18 cellular contexts compared by ENCODE assay signal in the genomic region with DNA sequence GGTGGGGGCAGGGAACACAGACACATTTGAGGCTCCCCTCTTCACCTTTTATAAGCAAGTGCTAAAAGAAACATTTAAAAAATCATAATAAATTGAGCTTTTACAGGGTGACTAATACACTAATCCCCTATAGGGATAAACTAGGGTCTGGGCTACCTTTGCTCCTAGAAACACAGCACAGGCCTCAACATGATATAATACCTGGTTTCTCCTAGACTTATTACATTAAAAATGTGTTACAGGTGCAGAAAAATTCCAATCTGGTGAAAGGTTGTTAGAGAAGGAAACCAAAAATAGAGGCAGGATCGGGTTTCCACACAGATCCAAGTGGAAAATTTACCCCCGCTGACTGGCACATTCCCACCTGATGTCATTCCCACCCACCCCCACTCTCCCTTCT.
DNase-seq lines count a peak whose midpoint lies in the region; ATAC-seq, FAIRE-seq and TF ChIP-seq lines count a peak whose summit lies in the region.
"Had no signal": no experiment of that assay in that cellular context is flagged by ENCODE, and none has a peak within 500 bp of the region (broad histone marks: within the 10 kb centered on the region; RNA-seq: fewer than 3 reads in every experiment).

No MANE protein-coding gene starts in this region.

- H3K4me3 ChIP-seq in bronchial epithelial cell (ENCODE audit: low read depth, low read length), result no peak overlapping the region

- CTCF ChIA-PET in activated naive CD4-positive, alpha-beta T cell treated with anti-CD3 and anti-CD28 coated beads, Interleukin-2, amount 10 ng/mL, durations not matched to agents 7 days and 5 days (lab: Charles Lee), result no interaction called here

- no peak for FAIRE-seq in bronchial epithelial cell (lab: Jason Lieb, UNC)
- FAIRE-seq: GM12891, GM18507, H1 had no signal

- H3K27ac Mint-ChIP-seq in activated naive CD4-positive, alpha-beta T cell treated with anti-CD3 and anti-CD28 coated beads, Interleukin-2, amount 10 ng/mL, durations not matched to agents 7 days and 5 days, result no peak overlapping the region

- ATAC-seq in foreskin keratinocyte (peak; percentile 58), SK-N-SH treated with all-trans-retinoic acid at 6 μM for 48 hours (no peak)

- H3K36me3 Mint-ChIP-seq in activated naive CD4-positive, alpha-beta T cell treated with anti-CD3 and anti-CD28 coated beads, Interleukin-2, amount 10 ng/mL, durations not matched to agents 7 days and 5 days, result no peaks in the 10 kb centered on the region
- H3K36me3 Mint-ChIP-seq: CD4-positive, alpha-beta memory T cell had no signal

- H3K4me1 Mint-ChIP-seq in activated naive CD4-positive, alpha-beta T cell treated with anti-CD3 and anti-CD28 coated beads, Interleukin-2, amount 10 ng/mL, durations not matched to agents 7 days and 5 days, result no peaks in the 10 kb centered on the region
- H3K4me1 Mint-ChIP-seq: CD4-positive, alpha-beta memory T cell had no signal

- peaks cover 2% of the 10 kb centered on the region for H3K9me3 Mint-ChIP-seq in activated naive CD4-positive, alpha-beta T cell treated with anti-CD3 and anti-CD28 coated beads, Interleukin-2, amount 10 ng/mL, durations not matched to agents 7 days and 5 days

- H3K4me1 ChIP-seq in foreskin keratinocyte, result no peaks in the 10 kb centered on the region

- no peak for TF ChIP-seq CTCF in bronchial epithelial cell (IDR thresholded peaks at IDR 0.05; ENCODE audit: insufficient read depth, low read length, severe bottlenecking)
- TF ChIP-seq CTCF in foreskin keratinocyte (conservative IDR thresholded peaks at IDR 0.05), result no peak

- H3K27ac ChIP-seq in foreskin keratinocyte, result no peak overlapping the region

- H3K27me3 Mint-ChIP-seq in activated naive CD4-positive, alpha-beta T cell treated with anti-CD3 and anti-CD28 coated beads, Interleukin-2, amount 10 ng/mL, durations not matched to agents 7 days and 5 days, result peaks cover 3% of the 10 kb centered on the region

- H3K36me3 ChIP-seq in bronchial epithelial cell (ENCODE audit: control insufficient read depth, insufficient read depth, low read length), result no peaks in the 10 kb centered on the region

- no peaks in the 10 kb centered on the region for H3K27me3 ChIP-seq in bronchial epithelial cell (ENCODE audit: control insufficient read depth, insufficient read depth, low read length)
- H3K27me3 ChIP-seq in foreskin keratinocyte, result no peaks in the 10 kb centered on the region

- DNase-seq in NCI-H2171 treated with DMSO at 0.1 percent for 48 hours (lab: John Stamatoyannopoulos, UW) (peak; percentile 67), bronchial epithelial cell (ENCODE audit: low read depth) (peak; percentile 20), foreskin keratinocyte (peak; percentile 63 to 83)
- no peak for DNase-seq in activated naive CD4-positive, alpha-beta T cell treated with anti-CD3 and anti-CD28 coated beads, Interleukin-2, amount 10 ng/mL, durations not matched to agents 7 days and 5 days
- no peak for DNase-seq in stimulated activated naive CD4-positive, alpha-beta T cell treated with Interleukin-2 at 50 U/mL for 16 hours (lab: John Stamatoyannopoulos, UW)
- DNase-seq: C1 segment of cervical spinal cord; Calu3; CD4-positive, alpha-beta memory T cell; COR-L47; DMS53; DMS79 treated with DMSO at 0.1 percent for 48 hours; GF-D8; H7; HCEC 1CT had no signal

- H3K4me3 Mint-ChIP-seq in activated naive CD4-positive, alpha-beta T cell treated with anti-CD3 and anti-CD28 coated beads, Interleukin-2, amount 10 ng/mL, durations not matched to agents 7 days and 5 days, result no peak overlapping the region
- H3K4me3 Mint-ChIP-seq: CD4-positive, alpha-beta memory T cell had no signal

TF ChIP-seq in SK-N-SH treated with all-trans-retinoic acid at 6 μM for 48 hours, 23 proteins besides CTCF, POLR2A, EP300 and RAD21:
- TF ChIP-seq OSR1 (CRISPR knock-in tag; IDR thresholded peaks at IDR 0.05) (no peak), ZNF8 (CRISPR knock-in tag; IDR thresholded peaks at IDR 0.05) (no peak), PPARA (CRISPR knock-in tag; IDR thresholded peaks at IDR 0.05; ENCODE audit: borderline replicate concordance) (no peak), TOX (CRISPR knock-in tag; IDR thresholded peaks at IDR 0.05; ENCODE audit: borderline replicate concordance) (no peak), ZNF70 (CRISPR knock-in tag; IDR thresholded peaks at IDR 0.05) (no peak), GLIS3 (CRISPR knock-in tag; IDR thresholded peaks at IDR 0.05) (no peak), ZNF565 (CRISPR knock-in tag; conservative IDR thresholded peaks at IDR 0.05; ENCODE audit: low read depth) (no peak), ESRRG (CRISPR knock-in tag; IDR thresholded peaks at IDR 0.05) (no peak), SNAI2 (CRISPR knock-in tag; IDR thresholded peaks at IDR 0.05) (no peak), TCF4 (CRISPR knock-in tag; IDR thresholded peaks at IDR 0.05; ENCODE audit: borderline replicate concordance) (no peak)
- TF ChIP-seq, protein P1, sequence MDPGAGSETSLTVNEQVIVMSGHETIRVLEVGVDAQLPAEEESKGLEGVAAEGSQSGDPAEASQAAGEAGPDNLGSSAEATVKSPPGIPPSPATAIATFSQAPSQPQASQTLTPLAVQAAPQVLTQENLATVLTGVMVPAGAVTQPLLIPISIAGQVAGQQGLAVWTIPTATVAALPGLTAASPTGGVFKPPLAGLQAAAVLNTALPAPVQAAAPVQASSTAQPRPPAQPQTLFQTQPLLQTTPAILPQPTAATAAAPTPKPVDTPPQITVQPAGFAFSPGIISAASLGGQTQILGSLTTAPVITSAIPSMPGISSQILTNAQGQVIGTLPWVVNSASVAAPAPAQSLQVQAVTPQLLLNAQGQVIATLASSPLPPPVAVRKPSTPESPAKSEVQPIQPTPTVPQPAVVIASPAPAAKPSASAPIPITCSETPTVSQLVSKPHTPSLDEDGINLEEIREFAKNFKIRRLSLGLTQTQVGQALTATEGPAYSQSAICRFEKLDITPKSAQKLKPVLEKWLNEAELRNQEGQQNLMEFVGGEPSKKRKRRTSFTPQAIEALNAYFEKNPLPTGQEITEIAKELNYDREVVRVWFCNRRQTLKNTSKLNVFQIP (CRISPR knock-in tag; IDR thresholded peaks at IDR 0.05; ENCODE audit: borderline replicate concordance, low read depth), result no peak
- TF ChIP-seq, protein P2, sequence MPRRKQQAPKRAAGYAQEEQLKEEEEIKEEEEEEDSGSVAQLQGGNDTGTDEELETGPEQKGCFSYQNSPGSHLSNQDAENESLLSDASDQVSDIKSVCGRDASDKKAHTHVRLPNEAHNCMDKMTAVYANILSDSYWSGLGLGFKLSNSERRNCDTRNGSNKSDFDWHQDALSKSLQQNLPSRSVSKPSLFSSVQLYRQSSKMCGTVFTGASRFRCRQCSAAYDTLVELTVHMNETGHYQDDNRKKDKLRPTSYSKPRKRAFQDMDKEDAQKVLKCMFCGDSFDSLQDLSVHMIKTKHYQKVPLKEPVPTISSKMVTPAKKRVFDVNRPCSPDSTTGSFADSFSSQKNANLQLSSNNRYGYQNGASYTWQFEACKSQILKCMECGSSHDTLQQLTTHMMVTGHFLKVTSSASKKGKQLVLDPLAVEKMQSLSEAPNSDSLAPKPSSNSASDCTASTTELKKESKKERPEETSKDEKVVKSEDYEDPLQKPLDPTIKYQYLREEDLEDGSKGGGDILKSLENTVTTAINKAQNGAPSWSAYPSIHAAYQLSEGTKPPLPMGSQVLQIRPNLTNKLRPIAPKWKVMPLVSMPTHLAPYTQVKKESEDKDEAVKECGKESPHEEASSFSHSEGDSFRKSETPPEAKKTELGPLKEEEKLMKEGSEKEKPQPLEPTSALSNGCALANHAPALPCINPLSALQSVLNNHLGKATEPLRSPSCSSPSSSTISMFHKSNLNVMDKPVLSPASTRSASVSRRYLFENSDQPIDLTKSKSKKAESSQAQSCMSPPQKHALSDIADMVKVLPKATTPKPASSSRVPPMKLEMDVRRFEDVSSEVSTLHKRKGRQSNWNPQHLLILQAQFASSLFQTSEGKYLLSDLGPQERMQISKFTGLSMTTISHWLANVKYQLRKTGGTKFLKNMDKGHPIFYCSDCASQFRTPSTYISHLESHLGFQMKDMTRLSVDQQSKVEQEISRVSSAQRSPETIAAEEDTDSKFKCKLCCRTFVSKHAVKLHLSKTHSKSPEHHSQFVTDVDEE (CRISPR knock-in tag; IDR thresholded peaks at IDR 0.05), result no peak
- TF ChIP-seq, protein P3, sequence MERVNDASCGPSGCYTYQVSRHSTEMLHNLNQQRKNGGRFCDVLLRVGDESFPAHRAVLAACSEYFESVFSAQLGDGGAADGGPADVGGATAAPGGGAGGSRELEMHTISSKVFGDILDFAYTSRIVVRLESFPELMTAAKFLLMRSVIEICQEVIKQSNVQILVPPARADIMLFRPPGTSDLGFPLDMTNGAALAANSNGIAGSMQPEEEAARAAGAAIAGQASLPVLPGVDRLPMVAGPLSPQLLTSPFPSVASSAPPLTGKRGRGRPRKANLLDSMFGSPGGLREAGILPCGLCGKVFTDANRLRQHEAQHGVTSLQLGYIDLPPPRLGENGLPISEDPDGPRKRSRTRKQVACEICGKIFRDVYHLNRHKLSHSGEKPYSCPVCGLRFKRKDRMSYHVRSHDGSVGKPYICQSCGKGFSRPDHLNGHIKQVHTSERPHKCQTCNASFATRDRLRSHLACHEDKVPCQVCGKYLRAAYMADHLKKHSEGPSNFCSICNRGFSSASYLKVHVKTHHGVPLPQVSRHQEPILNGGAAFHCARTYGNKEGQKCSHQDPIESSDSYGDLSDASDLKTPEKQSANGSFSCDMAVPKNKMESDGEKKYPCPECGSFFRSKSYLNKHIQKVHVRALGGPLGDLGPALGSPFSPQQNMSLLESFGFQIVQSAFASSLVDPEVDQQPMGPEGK (CRISPR knock-in tag; IDR thresholded peaks at IDR 0.05; ENCODE audit: borderline replicate concordance), result no peak

Comparison
In these comparisons a context has a peak if more than half of its experiments do, and no peak if none do; other contexts are left out.
1. DNase-seq: peak in NCI-H2171 treated with DMSO at 0.1 percent for 48 hours (single experiment), bronchial epithelial cell (single experiment) and foreskin keratinocyte (2 of 2); none in activated naive CD4-positive, alpha-beta T cell treated with anti-CD3 and anti-CD28 coated beads, Interleukin-2, amount 10 ng/mL, durations not matched to agents 7 days and 5 days (single experiment) and stimulated activated naive CD4-positive, alpha-beta T cell treated with Interleukin-2 at 50 U/mL for 16 hours (single experiment).